8 cellular contexts compared by ENCODE assay signal in the genomic region with DNA sequence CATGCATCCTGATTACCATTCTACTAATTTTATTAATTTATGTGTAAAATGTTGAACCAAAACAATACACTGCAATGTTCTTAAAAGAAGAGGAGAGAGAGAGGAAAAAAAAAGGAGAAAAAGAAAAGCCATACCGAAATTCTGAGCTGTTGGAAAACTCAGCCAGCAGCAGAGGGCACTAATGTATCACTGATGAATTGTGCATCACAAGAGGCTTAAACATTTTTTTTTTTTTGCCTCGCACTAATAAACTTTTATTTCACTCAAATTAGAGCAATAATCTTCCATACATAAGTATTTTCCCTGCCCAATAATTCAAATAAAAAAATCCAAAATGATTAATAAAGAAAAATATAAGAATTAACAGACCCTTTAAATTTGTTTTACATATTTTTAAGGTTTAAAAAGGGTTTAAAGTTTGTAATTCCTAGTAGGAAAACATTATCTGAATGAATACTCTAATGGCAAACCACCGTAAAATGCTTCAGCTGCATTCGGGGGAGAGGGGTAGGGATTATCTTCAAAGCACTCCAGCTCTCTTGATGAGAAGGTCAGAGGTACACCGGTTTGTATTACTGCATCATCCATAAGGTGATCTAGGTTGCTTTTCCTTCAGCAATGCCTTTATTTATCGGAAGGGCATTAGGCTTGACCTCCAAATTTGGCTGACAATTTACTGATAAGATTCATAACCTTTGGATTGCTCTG. TPM values are rescaled to one million over a fixed set of nuclear protein-coding genes. Genes with fewer than 3 reads are reported as not detected.
DNase-seq lines count a peak whose midpoint lies in the region; ATAC-seq, FAIRE-seq and TF ChIP-seq lines count a peak whose summit lies in the region.

No MANE protein-coding gene starts in this region.

- FAIRE-seq in D721Med (lab: Jason Lieb, UNC) = no peak
- peak; percentile 36 for FAIRE-seq in H1 (lab: Jason Lieb, UNC)

- H3K79me1 ChIP-seq in H1 (ENCODE audit: low read depth, low read length) = no peaks in the 10 kb centered on the region

- no peak for TF ChIP-seq POLR2A in H1 (IDR thresholded peaks at IDR 0.05; ENCODE audit: control extremely low read depth in 1 of 2, low read depth in 2 of 2, low read length in 2 of 2)

- H2AFZ ChIP-seq in OCI-LY3 (ENCODE audit: low read depth, low read length) = no peak overlapping the region
- no peak overlapping the region for H2AFZ ChIP-seq in H1 (ENCODE audit: low read length)
- H2AFZ ChIP-seq in neural progenitor cell (replicated peaks) = no peak overlapping the region

- DNase-seq in D721Med (ENCODE audit: insufficient read length, low spot score) (no peak), HAP-1 (ENCODE audit: low spot score in 2 of 2) (peak; percentile 28 to 61), H1 (ENCODE audit: low read depth in 1 of 2, low spot score in 2 of 2) (peak in 1 of 2 experiments; percentile 54), neural progenitor cell (ENCODE audit: low spot score) (peak; percentile 71)

- no peaks in the 10 kb centered on the region for H3F3A ChIP-seq in neural progenitor cell (ENCODE audit: low read depth)

- H2BK5ac ChIP-seq in H1 (ENCODE audit: low read depth, low read length) = no peak overlapping the region

- H3K36me3 Mint-ChIP-seq in neural progenitor cell = no peaks in the 10 kb centered on the region

- no peak for TF ChIP-seq EP300 in H1 (IDR thresholded peaks at IDR 0.05; ENCODE audit: borderline replicate concordance in 1 of 2, low read depth in 2 of 2, low read length in 2 of 2)

- H3K27ac ChIP-seq in OCI-LY3 (ENCODE audit: low read length) (no peak overlapping the region), H1 (ENCODE audit: low read depth, low read length) (no peak overlapping the region), neural progenitor cell (no peak overlapping the region)

- H3K18ac ChIP-seq in H1 (ENCODE audit: extremely low read depth, low read length) = no peak overlapping the region

- CTCF ChIA-PET in H1 (lab: Charles Lee; ENCODE audit: partially characterized antibody) = interaction anchor here (0.6 to 1.8 kb wide), 26 partner anchors 10 to 1424 kb away, joined by 3 to 8 read pairs (median 3); no protein-coding TSS in a partner anchor

- TF ChIP-seq CTCF in D721Med (IDR thresholded peaks at IDR 0.05; ENCODE audit: insufficient read depth, missing control alignments) (peak; percentile 76), OCI-LY3 (IDR thresholded peaks at IDR 0.05; ENCODE audit: low read depth, low read length) (peak; percentile 73), H1 (IDR thresholded peaks at IDR 0.05; ENCODE audit: control extremely low read depth in 1 of 3, insufficient read depth in 1 of 3, low read depth in 1 of 3, low read length in 3 of 3) (peak in 2 of 3 experiments; percentile 58 to 68; a peak in 3 of 4 replicates), neural progenitor cell (IDR thresholded peaks at IDR 0.05) (peak; percentile 89)

- no peaks in the 10 kb centered on the region for H3K9me3 Mint-ChIP-seq in neural progenitor cell

- H3K9me3 ChIP-seq in HAP-1 = no peaks in the 10 kb centered on the region
- H3K9me3 ChIP-seq in OCI-LY3 (ENCODE audit: insufficient read depth, low read length) = no peaks in the 10 kb centered on the region
- no peaks in the 10 kb centered on the region for H3K9me3 ChIP-seq in H1 (ENCODE audit: insufficient read depth in 2 of 2, low read depth in 1 of 2, low read length in 1 of 2)
- H3K9me3 ChIP-seq in neural progenitor cell (ENCODE audit: low read depth) = no peaks in the 10 kb centered on the region

- no peak overlapping the region for H3K4me3 Mint-ChIP-seq in neural progenitor cell

- H3K14ac ChIP-seq in H1 (ENCODE audit: insufficient read length) = no peak overlapping the region

- no peak overlapping the region for H3K27ac Mint-ChIP-seq in neural progenitor cell

- H3K4me1 Mint-ChIP-seq in neural progenitor cell = no peaks in the 10 kb centered on the region

- POLR2A ChIA-PET in H1 (lab: Charles Lee; ENCODE audit: partially characterized antibody) = no interaction called here

- H3K23ac ChIP-seq in H1 (ENCODE audit: insufficient read length) = no peak overlapping the region

- no peak overlapping the region for H2BK15ac ChIP-seq in H1 (ENCODE audit: low read length)

- H2AK5ac ChIP-seq in H1 (ENCODE audit: low read depth, low read length) = no peak overlapping the region

- in situ Hi-C loops in HAP-1 (cut with MboI; ENCODE audit: low sequenced_read_pairs) = loop anchor here (25.0 kb wide), 1 partner anchor 1179 kb away; no protein-coding TSS in a partner anchor

- no peak overlapping the region for H4K8ac ChIP-seq in H1 (ENCODE audit: extremely low read depth, insufficient read depth, low read length)

- H3K4me2 ChIP-seq in OCI-LY3 (ENCODE audit: low read length) = no peak overlapping the region
- H3K4me2 ChIP-seq in H1 (ENCODE audit: insufficient read depth in 1 of 2, low read depth in 2 of 2, low read length in 2 of 2) = no peak overlapping the region
- no peak overlapping the region for H3K4me2 ChIP-seq in neural progenitor cell

- H2BK120ac ChIP-seq in H1 (replicated peaks; ENCODE audit: low read depth, low read length) = no peak overlapping the region

- WGBS in H1 (ENCODE audit: extremely low coverage in 1 of 2, insufficient coverage in 1 of 2, insufficient read length in 1 of 2, insufficient replicate concordance in 2 of 2, low coverage in 1 of 2, low lambda C conversion rate in 2 of 2, missing lambda C conversion rate in 1 of 2), 2 experiments = 59% methylated on average over 6 of the region's 6 CpGs; no CpG with 5 or more reads in 1 of the 2 experiments

- H3K79me2 ChIP-seq in OCI-LY3 (ENCODE audit: low read length) (no peaks in the 10 kb centered on the region), H1 (ENCODE audit: control insufficient read depth in 1 of 2, insufficient read depth in 2 of 2, low read length in 2 of 2) (no peaks in the 10 kb centered on the region), neural progenitor cell (ENCODE audit: low read depth) (no peaks in the 10 kb centered on the region)

- no peak overlapping the region for H2BK12ac ChIP-seq in H1 (ENCODE audit: low read depth, low read length)

- H3K36me3 ChIP-seq in HAP-1 (replicated peaks) (no peaks in the 10 kb centered on the region), OCI-LY3 (replicated peaks; ENCODE audit: low read depth, low read length) (no peaks in the 10 kb centered on the region), H1 (ENCODE audit: control insufficient read depth in 2 of 4, insufficient read depth in 4 of 4, low read length in 3 of 4) (no peaks in the 10 kb centered on the region), neural progenitor cell (no peaks in the 10 kb centered on the region)

- no peak overlapping the region for H3K4ac ChIP-seq in H1 (replicated peaks; ENCODE audit: insufficient read length, low read depth, low read length)

- no peak overlapping the region for H2BK20ac ChIP-seq in H1 (ENCODE audit: low read length)

- H3K4me1 ChIP-seq in HAP-1 (no peaks in the 10 kb centered on the region; the same call in 1 of the 2 replicates), OCI-LY3 (ENCODE audit: low read length) (peaks cover 8% of the 10 kb centered on the region), H1 (replicated peaks in 1 of 4; ENCODE audit: control insufficient read depth in 3 of 4, insufficient read depth in 4 of 4, low read length in 3 of 4) (no peaks in the 10 kb centered on the region), neural progenitor cell (no peaks in the 10 kb centered on the region)

- H4K20me1 ChIP-seq in OCI-LY3 (ENCODE audit: insufficient read depth, low read length) = no peaks in the 10 kb centered on the region
- no peaks in the 10 kb centered on the region for H4K20me1 ChIP-seq in H1 (replicated peaks in 1 of 2; ENCODE audit: control insufficient read depth in 1 of 2, insufficient read depth in 2 of 2, low read length in 2 of 2)
- no peaks in the 10 kb centered on the region for H4K20me1 ChIP-seq in neural progenitor cell (ENCODE audit: low read depth)

- H3K9ac ChIP-seq in OCI-LY3 (ENCODE audit: low read length) = no peak overlapping the region
- no peak overlapping the region for H3K9ac ChIP-seq in H1 (replicated peaks in 1 of 4; ENCODE audit: extremely low read depth in 1 of 4, low read depth in 3 of 4, low read length in 3 of 4)
- no peak overlapping the region for H3K9ac ChIP-seq in neural progenitor cell

- H3K23me2 ChIP-seq in H1 (ENCODE audit: low read depth, low read length) = no peaks in the 10 kb centered on the region

- H3K56ac ChIP-seq in H1 (replicated peaks; ENCODE audit: insufficient read length, low read depth, low read length) = no peak overlapping the region

- H3K27me3 ChIP-seq in HAP-1 (ENCODE audit: low read depth) (no peaks in the 10 kb centered on the region; the same call in 1 of the 2 replicates), OCI-LY3 (ENCODE audit: low read depth, low read length) (no peaks in the 10 kb centered on the region), H1 (replicated peaks in 1 of 4; ENCODE audit: control insufficient read depth in 3 of 4, extremely low read depth in 1 of 4, insufficient read depth in 3 of 4, low read length in 3 of 4) (no peaks in the 10 kb centered on the region), neural progenitor cell (no peaks in the 10 kb centered on the region)

- ATAC-seq in HG02840 (IDR thresholded peaks at IDR 0.05; ENCODE audit: low FRiP score, unreplicated experiment) (no peak), HG03095 (IDR thresholded peaks at IDR 0.05; ENCODE audit: unreplicated experiment) (no peak), HG03520 (IDR thresholded peaks at IDR 0.05; ENCODE audit: unreplicated experiment) (no peak)

- no peak overlapping the region for H4K91ac ChIP-seq in H1 (replicated peaks; ENCODE audit: insufficient read length, low read length)

- H3K4me3 ChIP-seq in HAP-1 (no peak overlapping the region), OCI-LY3 (ENCODE audit: low read length) (no peak overlapping the region), H1 (ENCODE audit: extremely low read depth in 1 of 4, insufficient read depth in 2 of 4, low read depth in 3 of 4, low read length in 4 of 4) (no peak overlapping the region), neural progenitor cell (no peak overlapping the region)

- H3K27me3 Mint-ChIP-seq in neural progenitor cell (ENCODE audit: insufficient read depth, low read depth) = peaks cover 5% of the 10 kb centered on the region

- H4K5ac ChIP-seq in H1 (ENCODE audit: insufficient read length, low read depth, low read length) = no peak overlapping the region

- peak; percentile 89 to 91 for TF ChIP-seq RAD21 in H1 (IDR thresholded peaks at IDR 0.05 in 1 of 2, conservative IDR thresholded peaks at IDR 0.05 in 1 of 2; ENCODE audit: low read depth in 2 of 2, low read length in 2 of 2)

TF ChIP-seq in H1, 55 proteins besides CTCF, POLR2A, EP300 and RAD21 (continues in another document):
- TF ChIP-seq SIX5 (IDR thresholded peaks at IDR 0.05; ENCODE audit: low read depth, low read length) = no peak

RNA-seq across cellular contexts. Expression of a gene that starts 41.9 kb away (rescaled TPM):
- 6.7 and 10.2 TPM in 2 replicates for total RNA-seq in H1 (2021; fragmentation: NEBNext Ultra II Directional; extraction: Animal tissue kit (Norgen Biotek cat#: 25700))
- 12.1 and 13.5 TPM in 2 replicates for polyA plus RNA-seq in H1 (2011; rRNA removed)
- polyA plus RNA-seq in H1 (2011; cell fraction: cytosol; rRNA removed) = 10.4 TPM
- polyA plus RNA-seq in H1 (2011; cell fraction: nucleus; rRNA removed) = 4.3 TPM
- 4.2 to 8.9 TPM (median 8.2 TPM) in 4 replicates for polyA plus RNA-seq in H1 (2012, experiment 1 of 2)
- polyA plus RNA-seq in H1 (2012, experiment 2 of 2) = 3.5 TPM
- polyA plus RNA-seq in H1 (2013, experiment 1 of 2) = 8.1 TPM
- 6.9 TPM for polyA plus RNA-seq in H1 (2013, experiment 2 of 2)
- polyA minus RNA-seq in H1 (2011; rRNA and poly(A)+ RNA removed) = 5.0 and 8.6 TPM in 2 replicates
- 4.8 TPM for polyA minus RNA-seq in H1 (2011; cell fraction: cytosol; rRNA and poly(A)+ RNA removed)
- 5.3 TPM for polyA minus RNA-seq in H1 (2011; cell fraction: nucleus; rRNA and poly(A)+ RNA removed)
- 6.3 and 11.4 TPM in 2 replicates for total RNA-seq in neural progenitor cell (ENCODE audit: low replicate concordance)
